In the genomic region with DNA sequence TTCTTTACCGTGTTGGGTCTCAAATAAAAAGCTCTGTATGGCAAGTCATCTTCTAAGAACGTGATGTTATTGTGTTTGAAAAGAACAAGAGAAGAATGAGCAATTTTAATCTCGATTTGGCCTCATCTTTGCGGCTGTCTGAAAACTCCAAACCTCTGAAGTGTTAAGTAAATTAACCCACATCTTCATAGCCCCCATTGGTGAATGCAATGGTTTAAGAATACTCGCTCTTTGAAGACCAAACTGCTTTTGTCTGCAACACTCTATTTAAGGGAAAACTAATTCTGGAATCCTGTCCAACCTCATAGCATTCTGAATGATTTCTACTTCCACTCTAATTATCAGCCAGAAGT, we compare ENCODE assay signal across 8 cellular contexts. TPM values are rescaled to one million over a fixed set of nuclear protein-coding genes. Genes with fewer than 3 reads are reported as not detected.
DNase-seq lines count a peak whose midpoint lies in the region; ATAC-seq and TF ChIP-seq lines count a peak whose summit lies in the region.

No MANE protein-coding gene starts in this region.

- no peaks in the 10 kb centered on the region for H3K27me3 Mint-ChIP-seq in activated CD8-positive, alpha-beta T cell treated with anti-CD3 and anti-CD28 coated beads for 36 hours

- H3K4me3 ChIP-seq in ACC112 (ENCODE audit: low read depth, low read length) (peak overlapping the region; percentile 76), right lobe of liver (peak overlapping the region in 2 of 3 donors; percentile 50 to 61)

- no peaks in the 10 kb centered on the region; the same call in 1 of the 2 replicates for H3K27me3 ChIP-seq in ACC112 (ENCODE audit: insufficient read depth, low read length)
- no peaks in the 10 kb centered on the region for H3K27me3 ChIP-seq in right lobe of liver

- peak overlapping the region; percentile 80 for H3K4me3 Mint-ChIP-seq in activated CD8-positive, alpha-beta T cell treated with anti-CD3 and anti-CD28 coated beads for 36 hours

- H3K36me3 ChIP-seq in ACC112 (ENCODE audit: insufficient read depth, low read length), result no peaks in the 10 kb centered on the region
- no peaks in the 10 kb centered on the region for H3K36me3 ChIP-seq in right lobe of liver

- ATAC-seq in GM21528 (IDR thresholded peaks at IDR 0.05; ENCODE audit: low FRiP score, unreplicated experiment) (peak; percentile 7), right lobe of liver (no peak)
- ATAC-seq in activated CD8-positive, alpha-beta T cell treated with anti-CD3 and anti-CD28 coated beads for 36 hours, result peak; percentile 25

- H3K4me1 ChIP-seq in ACC112 (ENCODE audit: control insufficient read depth, insufficient read depth, low read length, unreplicated experiment), result peaks cover 9% of the 10 kb centered on the region
- no peaks in the 10 kb centered on the region for H3K4me1 ChIP-seq in right lobe of liver

- intact Hi-C loops in activated CD8-positive, alpha-beta T cell treated with anti-CD3 and anti-CD28 coated beads for 36 hours (cut with micrococcal nuclease), result loop anchor here (1.0 to 10.0 kb wide), 2 partner anchors 152 to 474 kb away; no protein-coding TSS in a partner anchor
- intact Hi-C loops in right lobe of liver (cut with DNase I), result no loop called here

- H2AFZ ChIP-seq in ACC112 (ENCODE audit: low read length, unreplicated experiment), result no peak overlapping the region

- TF ChIP-seq CTCF in activated CD8-positive, alpha-beta T cell treated with anti-CD3 and anti-CD28 coated beads for 36 hours (IDR thresholded peaks at IDR 0.05), result peak; percentile 14
- TF ChIP-seq CTCF in right lobe of liver (IDR thresholded peaks at IDR 0.05), result no peak

- peaks cover 5% of the 10 kb centered on the region for H3K9me3 Mint-ChIP-seq in activated CD8-positive, alpha-beta T cell treated with anti-CD3 and anti-CD28 coated beads for 36 hours

- peaks cover 18% of the 10 kb centered on the region for H3K4me1 Mint-ChIP-seq in activated CD8-positive, alpha-beta T cell treated with anti-CD3 and anti-CD28 coated beads for 36 hours (ENCODE audit: low read depth)

- POLR2A ChIA-PET in activated CD8-positive, alpha-beta T cell treated with anti-CD3 and anti-CD28 coated beads for 36 hours (lab: Charles Lee), result interaction anchor here (1.0 to 2.3 kb wide), 8 partner anchors 11 to 159 kb away, joined by 3 to 14 read pairs (median 4); a partner anchor contains a TSS

- no peaks in the 10 kb centered on the region for H3K79me2 ChIP-seq in ACC112 (ENCODE audit: control insufficient read depth, insufficient read depth, low read length, unreplicated experiment)

- WGBS in right lobe of liver (ENCODE audit: insufficient coverage, low coverage, low lambda C conversion rate, missing lambda C conversion rate), result 7% methylated on average over 5 of the region's 5 CpGs

- TF ChIP-seq POLR2A in right lobe of liver (IDR thresholded peaks at IDR 0.05), result no peak

- H3K9me3 ChIP-seq in right lobe of liver, result no peaks in the 10 kb centered on the region

- H3K36me3 Mint-ChIP-seq in activated CD8-positive, alpha-beta T cell treated with anti-CD3 and anti-CD28 coated beads for 36 hours (ENCODE audit: low read depth), result no peaks in the 10 kb centered on the region

- CTCF ChIA-PET in activated CD8-positive, alpha-beta T cell treated with anti-CD3 and anti-CD28 coated beads for 36 hours (lab: Charles Lee), result interaction anchor here (0.6 to 4.6 kb wide), 72 partner anchors 8 to 590 kb away, joined by 3 to 85 read pairs (median 4); a partner anchor contains a TSS

- H3K27ac ChIP-seq in ACC112 (ENCODE audit: low read depth, low read length) (no peak overlapping the region), right lobe of liver (peak overlapping the region in 2 of 3 donors; percentile 54 to 67)

- H3K27ac Mint-ChIP-seq in activated CD8-positive, alpha-beta T cell treated with anti-CD3 and anti-CD28 coated beads for 36 hours, result peak overlapping the region; percentile 94

- no peak for DNase-seq in activated CD8-positive, alpha-beta T cell treated with anti-CD3 and anti-CD28 coated beads for 36 hours
- DNase-seq in right lobe of liver, result no peak
- no peak for DNase-seq in NCI-H146 treated with DMSO at 0.1 percent for 48 hours (lab: John Stamatoyannopoulos, UW; ENCODE audit: unreplicated experiment)
- no peak for DNase-seq in foreskin melanocyte
- no peak for DNase-seq in RPMI8226
- DNase-seq in NCI-H146 (lab: John Stamatoyannopoulos, UW), result no peak

RNA-seq across cellular contexts. Expression of a gene that starts 56.9 kb away (rescaled TPM):
- not detected for total RNA-seq in activated CD8-positive, alpha-beta T cell treated with anti-CD3 and anti-CD28 coated beads for 36 hours
- not detected for total RNA-seq in right lobe of liver

Comparison
In these comparisons a context has a peak if more than half of its experiments do, and no peak if none do; other contexts are left out.
1. ATAC-seq: peak in GM21528 (single experiment) and activated CD8-positive, alpha-beta T cell treated with anti-CD3 and anti-CD28 coated beads for 36 hours (single experiment); none in right lobe of liver (0 of 4).